ENCODE assay signal across 8 cellular contexts in the genomic region with DNA sequence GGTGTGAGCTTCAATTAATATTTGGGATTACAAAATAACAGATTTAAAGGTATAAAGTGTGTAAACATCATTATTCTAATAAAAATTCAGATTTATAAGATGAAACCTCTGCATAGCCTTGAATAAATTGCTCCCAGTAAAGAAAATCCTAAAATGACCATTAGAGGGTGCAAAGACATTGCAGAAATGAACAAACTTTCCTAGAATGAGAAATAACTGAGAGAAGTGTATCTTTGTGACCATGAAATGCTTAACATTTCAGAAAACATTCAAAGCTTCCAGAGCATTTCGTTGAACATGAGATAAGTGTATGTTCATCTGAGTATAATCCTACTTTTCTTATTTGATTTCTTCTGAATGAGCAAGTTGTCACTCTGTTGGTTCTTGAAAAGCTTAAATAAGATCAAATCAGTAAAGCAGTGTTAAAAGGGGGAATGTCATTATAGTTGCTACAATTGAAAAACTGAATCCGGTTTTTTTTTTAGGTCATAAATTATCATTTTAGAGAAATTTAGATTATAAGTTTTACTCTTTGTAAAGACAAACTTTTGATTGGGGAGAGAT. TPM values are rescaled to one million over a fixed set of nuclear protein-coding genes. Genes with fewer than 3 reads are reported as not detected.
DNase-seq lines count a peak whose midpoint lies in the region; ATAC-seq and FAIRE-seq lines count a peak whose summit lies in the region.

No MANE protein-coding gene starts in this region.

- FAIRE-seq in G401.6 (lab: Jason Lieb, UNC), result peak; percentile 100

- ATAC-seq in HG03342 (IDR thresholded peaks at IDR 0.05; ENCODE audit: unreplicated experiment), result no peak
- no peak for ATAC-seq in stimulated activated naive CD8-positive, alpha-beta T cell treated with anti-CD3 and anti-CD28 coated beads, Interleukin-15, Interleukin-2, amounts not matched to agents 100 U/mL and 50 U/mL, for 24 hours

- no peak overlapping the region for H3K4me3 Mint-ChIP-seq in T-helper 2 cell treated with Interferon-gamma antibody and Interleukin-4, amounts not matched to agents 5 μg/mL and 100 μg/mL, for 36 hours

- DNase-seq in NCI-H1436 (lab: John Stamatoyannopoulos, UW), result peak; percentile 57
- DNase-seq in astrocyte of the hippocampus (ENCODE audit: low read depth, low spot score), result peak; percentile 60
- DNase-seq in lung microvascular endothelial cell (ENCODE audit: low read depth in 2 of 2), result peak; percentile 42 to 54
- no peak for DNase-seq in T-helper 2 cell treated with Interferon-gamma antibody and Interleukin-4, amounts not matched to agents 5 μg/mL and 100 μg/mL, for 36 hours (ENCODE audit: low spot score)
- no peak for DNase-seq in stimulated activated naive CD8-positive, alpha-beta T cell treated with anti-CD3 and anti-CD28 coated beads, Interleukin-15, Interleukin-2, amounts not matched to agents 100 U/mL and 50 U/mL, for 24 hours
- no peak for DNase-seq in amygdala (lab: John Stamatoyannopoulos, UW)

- no peaks in the 10 kb centered on the region for H3K9me3 Mint-ChIP-seq in T-helper 2 cell treated with Interferon-gamma antibody and Interleukin-4, amounts not matched to agents 5 μg/mL and 100 μg/mL, for 36 hours

- peaks cover 4% of the 10 kb centered on the region for H3K27me3 Mint-ChIP-seq in T-helper 2 cell treated with Interferon-gamma antibody and Interleukin-4, amounts not matched to agents 5 μg/mL and 100 μg/mL, for 36 hours (ENCODE audit: low read depth)

- no peak overlapping the region for H3K27ac Mint-ChIP-seq in T-helper 2 cell treated with Interferon-gamma antibody and Interleukin-4, amounts not matched to agents 5 μg/mL and 100 μg/mL, for 36 hours

- H3K36me3 Mint-ChIP-seq in T-helper 2 cell treated with Interferon-gamma antibody and Interleukin-4, amounts not matched to agents 5 μg/mL and 100 μg/mL, for 36 hours (ENCODE audit: low read depth), result no peaks in the 10 kb centered on the region

- no peaks in the 10 kb centered on the region for H3K4me1 Mint-ChIP-seq in T-helper 2 cell treated with Interferon-gamma antibody and Interleukin-4, amounts not matched to agents 5 μg/mL and 100 μg/mL, for 36 hours (ENCODE audit: low read depth)

RNA-seq across cellular contexts. Expression of gene NUDT12, which starts 24.7 kb away (rescaled TPM):
- total RNA-seq in lung microvascular endothelial cell, result 3.2 and 3.7 TPM in 2 replicates

Comparison
In these comparisons a context has a peak if more than half of its experiments do, and no peak if none do; other contexts are left out.
1. DNase-seq: peak in NCI-H1436 (single experiment), astrocyte of the hippocampus (single experiment) and lung microvascular endothelial cell (2 of 2); none in T-helper 2 cell treated with Interferon-gamma antibody and Interleukin-4, amounts not matched to agents 5 μg/mL and 100 μg/mL, for 36 hours (single experiment), stimulated activated naive CD8-positive, alpha-beta T cell treated with anti-CD3 and anti-CD28 coated beads, Interleukin-15, Interleukin-2, amounts not matched to agents 100 U/mL and 50 U/mL, for 24 hours (single experiment) and amygdala (0 of 56).